ENCODE assay signal across 23 cellular contexts in genomic region chr18:24979223-24979622, GRCh38.
DNase-seq lines count a peak whose midpoint lies in the region; ATAC-seq and TF ChIP-seq lines count a peak whose summit lies in the region.
"Had no signal": no experiment of that assay in that cellular context is flagged by ENCODE, and none has a peak within 500 bp of the region (broad histone marks: within the 10 kb centered on the region; RNA-seq: fewer than 3 reads in every experiment).

No MANE protein-coding gene starts in this region.

- no peaks in the 10 kb centered on the region for H3K27me3 ChIP-seq in GM23338 (ENCODE audit: insufficient read depth)
- no peaks in the 10 kb centered on the region for H3K27me3 ChIP-seq in ectodermal cell (ENCODE audit: control insufficient read depth, insufficient read depth, low read length, poor library complexity, severe bottlenecking)
- no peaks in the 10 kb centered on the region for H3K27me3 ChIP-seq in mesendoderm (ENCODE audit: insufficient read depth, low read length, poor library complexity)
- H3K27me3 ChIP-seq in neuronal stem cell (ENCODE audit: control insufficient read depth in 3 of 3, insufficient read depth in 3 of 3, low read depth in 1 of 3, low read length in 3 of 3): peaks cover 0 to 2% (median 0%) of the 10 kb centered on the region in 3 experiments
- H3K27me3 ChIP-seq: BE2C; BLaER1 treated with 17β-estradiol and CSF1 and Interleukin-3, amounts not matched to agents 10 nM and 100 nM had no signal

- H2AFZ ChIP-seq in GM23338 (0 out of 2 replicates have a peak overlapping the region, but pooled peaks have one; percentile 59), neuronal stem cell (ENCODE audit: low read length) (peak overlapping the region; percentile 19)

- no peak overlapping the region for H3K14ac ChIP-seq in neuronal stem cell (ENCODE audit: low read length)

- H3K4me1 ChIP-seq in GM23338 (ENCODE audit: insufficient read depth) (peaks cover 21% of the 10 kb centered on the region), ectodermal cell (ENCODE audit: control insufficient read depth, insufficient read depth, low read length) (peaks cover 40% of the 10 kb centered on the region), mesendoderm (ENCODE audit: control insufficient read depth, low read depth, low read length) (peaks cover 2% of the 10 kb centered on the region), neuronal stem cell (ENCODE audit: control insufficient read depth in 2 of 2, insufficient read depth in 1 of 2, low read depth in 1 of 2, low read length in 2 of 2) (peaks cover 11 to 25% of the 10 kb centered on the region in 2 donors)
- H3K4me1 ChIP-seq: A549; BE2C; BLaER1 treated with 17β-estradiol and CSF1 and Interleukin-3, amounts not matched to agents 10 nM and 100 nM had no signal

- DNase-seq in GM23338 (ENCODE audit: low spot score) (no peak), mesendoderm (peak; percentile 74), neuronal stem cell (ENCODE audit: low spot score) (no peak), GM10248 (ENCODE audit: extremely low spot score) (no peak), endothelial cell (ENCODE audit: low spot score) (no peak)
- DNase-seq in stimulated activated CD4-positive, alpha-beta T cell treated with anti-CD3 and anti-CD28 coated beads, Interleukin-2, amount 100 ng/mL, for 48 hours: no peak
- DNase-seq: 8988T; ACHN; AML-193; BE2C; CD4-positive, alpha-beta T cell; CD8-positive, alpha-beta memory T cell; DMS 273 treated with DMSO at 0.1 percent for 48 hours; DMS79; EL; GF-D8; H9 had no signal

- 1 to 4% methylated on average over 4 of the region's 4 CpGs for WGBS in ectodermal cell, 2 experiments
- WGBS in mesendoderm (ENCODE audit: extremely low coverage, insufficient coverage, low lambda C conversion rate): no CpG with 5 or more reads among the region's 4 CpGs
- WGBS in neuronal stem cell (ENCODE audit: extremely low coverage in 2 of 2, insufficient read length in 2 of 2, insufficient replicate concordance in 1 of 2), 2 donors: no CpG with 5 or more reads among the region's 4 CpGs

- peaks cover 11% of the 10 kb centered on the region for H3K9me2 ChIP-seq in GM23338 (ENCODE audit: insufficient read depth)

- H2BK120ac ChIP-seq in mesendoderm (ENCODE audit: low read depth, low read length) (no peak overlapping the region), neuronal stem cell (ENCODE audit: low read depth, low read length) (no peak overlapping the region)

- H3K79me1 ChIP-seq in mesendoderm (ENCODE audit: low read length) (no peaks in the 10 kb centered on the region), neuronal stem cell (ENCODE audit: low read depth, low read length) (no peaks in the 10 kb centered on the region)

- peak overlapping the region; percentile 29 for H3K9ac ChIP-seq in mesendoderm (ENCODE audit: low read length)
- no peak overlapping the region for H3K9ac ChIP-seq in neuronal stem cell (ENCODE audit: low read depth, low read length, poor library complexity)
- H3K9ac ChIP-seq: BLaER1 treated with 17β-estradiol and CSF1 and Interleukin-3, amounts not matched to agents 10 nM and 100 nM had no signal

- H4K8ac ChIP-seq in mesendoderm (ENCODE audit: low read depth, low read length) (no peak overlapping the region), neuronal stem cell (ENCODE audit: low read depth, low read length) (no peak overlapping the region)

- peaks cover 41% of the 10 kb centered on the region for H3K4me1 Mint-ChIP-seq in GM23338
- H3K4me1 Mint-ChIP-seq in endothelial cell (ENCODE audit: unreplicated experiment): no peaks in the 10 kb centered on the region
- H3K4me1 Mint-ChIP-seq: CD8-positive, alpha-beta memory T cell had no signal

- H2AK5ac ChIP-seq in mesendoderm (ENCODE audit: low read length) (no peak overlapping the region), neuronal stem cell (ENCODE audit: low read depth, low read length) (no peak overlapping the region)

- H3K9me3 Mint-ChIP-seq in GM23338: no peaks in the 10 kb centered on the region
- H3K9me3 Mint-ChIP-seq in endothelial cell (ENCODE audit: unreplicated experiment): no peaks in the 10 kb centered on the region
- H3K9me3 Mint-ChIP-seq: CD4-positive, alpha-beta T cell; H9 had no signal

- ATAC-seq in GM23338 (peak; percentile 59), HG02885 (IDR thresholded peaks at IDR 0.05; ENCODE audit: poor library complexity, unreplicated experiment) (no peak)
- ATAC-seq: A549, HCT116 had no signal

- H2BK15ac ChIP-seq in mesendoderm (replicated peaks; ENCODE audit: low read depth): no peak overlapping the region
- no peak overlapping the region for H2BK15ac ChIP-seq in neuronal stem cell (ENCODE audit: low read length)

- H3K79me2 ChIP-seq in GM23338 (replicated peaks; ENCODE audit: insufficient read depth) (no peaks in the 10 kb centered on the region), mesendoderm (ENCODE audit: control insufficient read depth, insufficient read depth, low read length) (no peaks in the 10 kb centered on the region)

- H3K56ac ChIP-seq in mesendoderm (ENCODE audit: low read length): peak overlapping the region; percentile 73

- no peak overlapping the region; the same call in 1 of the 2 replicates for H3K4me2 ChIP-seq in GM23338
- no peak overlapping the region for H3K4me2 ChIP-seq in mesendoderm (ENCODE audit: low read length)
- H3K4me2 ChIP-seq in neuronal stem cell (ENCODE audit: insufficient read depth, low read length, poor library complexity, severe bottlenecking): no peak overlapping the region
- H3K4me2 ChIP-seq: A549; BLaER1 treated with 17β-estradiol and CSF1 and Interleukin-3, amounts not matched to agents 10 nM and 100 nM had no signal

- H2BK12ac ChIP-seq in neuronal stem cell (ENCODE audit: low read length): no peak overlapping the region

- no peaks in the 10 kb centered on the region for H3K36me3 ChIP-seq in GM23338 (ENCODE audit: insufficient read depth)
- H3K36me3 ChIP-seq in ectodermal cell (ENCODE audit: control insufficient read depth, insufficient read depth, low read length): no peaks in the 10 kb centered on the region
- H3K36me3 ChIP-seq in mesendoderm (ENCODE audit: control insufficient read depth, insufficient read depth, low read length): no peaks in the 10 kb centered on the region
- H3K36me3 ChIP-seq in neuronal stem cell (replicated peaks in 1 of 2; ENCODE audit: control insufficient read depth in 2 of 2, insufficient read depth in 2 of 2, low read length in 2 of 2): no peaks in the 10 kb centered on the region
- H3K36me3 ChIP-seq: BE2C; BLaER1 treated with 17β-estradiol and CSF1 and Interleukin-3, amounts not matched to agents 10 nM and 100 nM had no signal

- CTCF ChIA-PET in GM10248 (lab: Yijun Ruan, JAX): no interaction called here

- H3K4ac ChIP-seq in mesendoderm (ENCODE audit: low read depth, low read length) (peak overlapping the region; percentile 72), neuronal stem cell (ENCODE audit: low read length) (no peak overlapping the region)

- H2BK5ac ChIP-seq in mesendoderm (ENCODE audit: low read length) (peak overlapping the region; percentile 81), neuronal stem cell (ENCODE audit: low read length) (no peak overlapping the region)

- no peak overlapping the region for H3K4me3 Mint-ChIP-seq in GM23338
- H3K4me3 Mint-ChIP-seq in endothelial cell (ENCODE audit: unreplicated experiment): no peak overlapping the region
- H3K4me3 Mint-ChIP-seq: CD14-positive monocyte; CD4-positive, alpha-beta T cell; CD8-positive, alpha-beta memory T cell had no signal

- peaks cover 10% of the 10 kb centered on the region for H3K27me3 Mint-ChIP-seq in GM23338 (ENCODE audit: insufficient read depth, low read depth, poor library complexity)
- H3K27me3 Mint-ChIP-seq in endothelial cell (ENCODE audit: unreplicated experiment): no peaks in the 10 kb centered on the region

- TF ChIP-seq CTCF in GM23338 (conservative IDR thresholded peaks at IDR 0.05; ENCODE audit: low read depth in 2 of 2) (no peak), GM10248 (IDR thresholded peaks at IDR 0.05; ENCODE audit: control extremely low read depth, extremely low read depth, low read depth, missing control alignments) (no peak), endothelial cell (IDR thresholded peaks at IDR 0.05; ENCODE audit: unreplicated experiment) (no peak)

- no peak overlapping the region for H3K18ac ChIP-seq in mesendoderm (ENCODE audit: low read length)
- peak overlapping the region; percentile 4 for H3K18ac ChIP-seq in neuronal stem cell (ENCODE audit: low read length)

- POLR2A ChIA-PET in GM10248 (lab: Yijun Ruan, JAX): no interaction called here

- no peak overlapping the region for H4K91ac ChIP-seq in neuronal stem cell (ENCODE audit: low read depth, low read length, poor library complexity)

- H3K4me3 ChIP-seq in GM23338 (no peak overlapping the region), ectodermal cell (ENCODE audit: insufficient read depth, low read depth, low read length) (no peak overlapping the region), mesendoderm (ENCODE audit: low read length) (no peak overlapping the region), neuronal stem cell (ENCODE audit: low read length in 2 of 2) (no peak overlapping the region)
- H3K4me3 ChIP-seq: A549; BLaER1 treated with 17β-estradiol and CSF1 and Interleukin-3, amounts not matched to agents 10 nM and 100 nM had no signal

- H4K20me1 ChIP-seq in GM23338 (replicated peaks; ENCODE audit: insufficient read depth): no peaks in the 10 kb centered on the region
- H4K20me1 ChIP-seq: BLaER1 treated with 17β-estradiol and CSF1 and Interleukin-3, amounts not matched to agents 10 nM and 100 nM had no signal

- H3K27ac Mint-ChIP-seq in GM23338: no peak overlapping the region
- H3K27ac Mint-ChIP-seq in endothelial cell (ENCODE audit: unreplicated experiment): no peak overlapping the region
- H3K27ac Mint-ChIP-seq: CD14-positive monocyte; CD4-positive, alpha-beta T cell; CD8-positive, alpha-beta memory T cell had no signal

- H3K36me3 Mint-ChIP-seq in GM23338 (ENCODE audit: low read depth) (no peaks in the 10 kb centered on the region), endothelial cell (ENCODE audit: low read depth, unreplicated experiment) (no peaks in the 10 kb centered on the region)
- H3K36me3 Mint-ChIP-seq: CD14-positive monocyte; CD8-positive, alpha-beta memory T cell had no signal

- H3K27ac ChIP-seq in GM23338 (ENCODE audit: low read depth) (no peak overlapping the region), ectodermal cell (ENCODE audit: insufficient read depth, low read depth, low read length, poor library complexity, severe bottlenecking) (peak overlapping the region; percentile 22), mesendoderm (ENCODE audit: low read depth, low read length) (peak overlapping the region; percentile 68), neuronal stem cell (replicated peaks; ENCODE audit: low read length) (no peak overlapping the region)
- H3K27ac ChIP-seq: A549; BLaER1 treated with 17β-estradiol and CSF1 and Interleukin-3, amounts not matched to agents 10 nM and 100 nM had no signal

- no peak overlapping the region for H3K23ac ChIP-seq in mesendoderm (ENCODE audit: low read length)
- no peak overlapping the region for H3K23ac ChIP-seq in neuronal stem cell (ENCODE audit: low read depth, low read length, poor library complexity)

- H3K9me3 ChIP-seq in ectodermal cell (ENCODE audit: control insufficient read depth, low read length) (no peaks in the 10 kb centered on the region), neuronal stem cell (replicated peaks in 1 of 2; ENCODE audit: control insufficient read depth in 2 of 2, insufficient read depth in 1 of 2, low read depth in 1 of 2, low read length in 2 of 2) (no peaks in the 10 kb centered on the region)
- H3K9me3 ChIP-seq: A549; BE2C; BLaER1 treated with 17β-estradiol and CSF1 and Interleukin-3, amounts not matched to agents 10 nM and 100 nM had no signal

- H3F3A ChIP-seq in GM23338 (replicated peaks; ENCODE audit: low read depth): no peaks in the 10 kb centered on the region

- H4K5ac ChIP-seq in mesendoderm (ENCODE audit: low read length): no peak overlapping the region

Comparison
In these comparisons a context has a peak if more than half of its experiments do, and no peak if none do; other contexts are left out.
1. H3K27ac ChIP-seq: peak in ectodermal cell (single experiment) and mesendoderm (single experiment); none in GM23338 (single experiment) and neuronal stem cell (single experiment).